ENCODE assay signal across 2 cellular contexts in the genomic region with DNA sequence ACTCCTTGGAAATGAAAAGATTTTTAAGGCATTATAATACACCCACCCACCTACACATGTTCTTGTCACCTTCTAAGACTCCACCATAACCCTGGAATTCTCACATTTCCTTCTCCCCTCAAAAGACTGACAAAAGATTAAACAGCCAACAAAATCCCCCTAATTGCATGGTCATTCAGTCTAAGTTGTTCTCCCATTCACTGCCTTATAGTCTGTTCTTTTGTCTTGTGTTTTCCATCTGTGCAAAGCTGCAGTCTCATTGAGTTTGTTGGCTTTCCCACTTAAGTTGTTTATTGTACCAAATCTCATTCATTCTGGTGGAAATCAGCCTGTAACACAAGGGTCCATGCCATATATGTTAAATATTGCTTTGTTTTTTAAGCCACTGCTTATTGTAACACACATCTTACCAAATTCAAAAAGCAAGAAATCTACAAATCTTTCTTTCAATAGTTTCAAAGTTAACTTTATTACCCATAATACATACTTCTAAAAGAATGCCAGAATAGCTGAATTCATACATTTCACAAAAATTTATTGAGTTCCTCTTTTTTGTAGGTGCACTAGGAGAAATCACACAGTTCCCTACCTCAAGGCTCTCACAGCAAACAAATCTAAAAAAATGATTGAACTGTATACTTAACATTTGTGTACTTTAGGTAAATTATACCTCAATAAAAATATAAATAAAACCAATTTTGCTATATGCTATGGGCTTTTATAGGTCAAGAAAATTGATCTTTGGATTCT.
TF ChIP-seq lines count a peak whose summit lies in the region.

No MANE protein-coding gene starts in this region.

TF ChIP-seq in SK-N-SH, 30 proteins besides CTCF, POLR2A, EP300 and RAD21 (continued from another document):
- TF ChIP-seq ELF1 (IDR thresholded peaks at IDR 0.05), result no peak
- no peak for TF ChIP-seq RXRA (IDR thresholded peaks at IDR 0.05; ENCODE audit: borderline replicate concordance, low read depth)
- no peak for TF ChIP-seq FOXM1 (IDR thresholded peaks at IDR 0.05; ENCODE audit: low read depth)
- no peak for TF ChIP-seq NFIC (IDR thresholded peaks at IDR 0.05; ENCODE audit: borderline replicate concordance)
- TF ChIP-seq CHD2 (IDR thresholded peaks at IDR 0.05; ENCODE audit: low read length, partially characterized antibody), result no peak
- no peak for TF ChIP-seq RCOR1 (IDR thresholded peaks at IDR 0.05; ENCODE audit: low read length)

TF ChIP-seq in SK-N-SH treated with all-trans-retinoic acid at 6 μM for 48 hours, 23 proteins besides CTCF, POLR2A, EP300 and RAD21 (continued from another document):
- TF ChIP-seq, protein P1, sequence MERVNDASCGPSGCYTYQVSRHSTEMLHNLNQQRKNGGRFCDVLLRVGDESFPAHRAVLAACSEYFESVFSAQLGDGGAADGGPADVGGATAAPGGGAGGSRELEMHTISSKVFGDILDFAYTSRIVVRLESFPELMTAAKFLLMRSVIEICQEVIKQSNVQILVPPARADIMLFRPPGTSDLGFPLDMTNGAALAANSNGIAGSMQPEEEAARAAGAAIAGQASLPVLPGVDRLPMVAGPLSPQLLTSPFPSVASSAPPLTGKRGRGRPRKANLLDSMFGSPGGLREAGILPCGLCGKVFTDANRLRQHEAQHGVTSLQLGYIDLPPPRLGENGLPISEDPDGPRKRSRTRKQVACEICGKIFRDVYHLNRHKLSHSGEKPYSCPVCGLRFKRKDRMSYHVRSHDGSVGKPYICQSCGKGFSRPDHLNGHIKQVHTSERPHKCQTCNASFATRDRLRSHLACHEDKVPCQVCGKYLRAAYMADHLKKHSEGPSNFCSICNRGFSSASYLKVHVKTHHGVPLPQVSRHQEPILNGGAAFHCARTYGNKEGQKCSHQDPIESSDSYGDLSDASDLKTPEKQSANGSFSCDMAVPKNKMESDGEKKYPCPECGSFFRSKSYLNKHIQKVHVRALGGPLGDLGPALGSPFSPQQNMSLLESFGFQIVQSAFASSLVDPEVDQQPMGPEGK (CRISPR knock-in tag; IDR thresholded peaks at IDR 0.05; ENCODE audit: borderline replicate concordance), result no peak
